Comparison of ENCODE assay signal across 17 cellular contexts in the genomic region with DNA sequence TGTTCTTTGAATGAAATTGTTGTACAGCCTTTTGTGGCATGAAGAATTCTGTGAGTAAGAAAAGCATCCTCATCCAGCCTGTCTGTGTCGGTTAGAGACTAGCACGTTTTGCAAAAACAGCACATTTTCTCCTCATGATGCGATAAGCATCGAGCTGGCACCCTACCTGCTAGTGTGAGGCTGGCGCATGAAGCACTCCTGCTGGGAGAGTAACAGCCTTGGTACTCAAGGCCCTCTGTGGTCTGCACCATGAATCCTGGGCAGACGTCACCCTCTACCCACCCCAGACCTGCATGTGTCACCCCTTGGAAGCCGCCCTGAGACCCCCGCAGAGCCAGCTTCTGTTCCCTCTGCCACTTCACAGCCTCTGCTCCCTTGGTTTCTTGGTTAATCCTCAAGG.
"Had no signal": no experiment of that assay in that cellular context is flagged by ENCODE, and none has a peak within 500 bp of the region (broad histone marks: within the 10 kb centered on the region; RNA-seq: fewer than 3 reads in every experiment).

No MANE protein-coding gene starts in this region.

- H3K4me1 ChIP-seq: SJSA1 had no signal

- DNase-seq: NCI-H1092 treated with DMSO at 0.1 percent for 48 hours, NCI-H1436, NCI-H187, NCI-H2029, NCI-H2081 treated with DMSO at 0.1 percent for 48 hours, NCI-H2171, NCI-H226, NCI-H446, NCI-H510A, NCI-H524 treated with DMSO at 0.1 percent for 48 hours, NCI-H69, NCI-H774, Right ventricle myocardium superior, RPMI8226 had no signal

- H3K27ac ChIP-seq: SJSA1, SK-N-MC had no signal

- FAIRE-seq: RCC 7860 had no signal

- H3K9me3 ChIP-seq: SJSA1 had no signal

- H3K4me3 ChIP-seq: SJSA1, SK-N-MC had no signal

- H3K36me3 ChIP-seq: SJSA1 had no signal
